ENCODE assay signal across 2 cellular contexts in the genomic region with DNA sequence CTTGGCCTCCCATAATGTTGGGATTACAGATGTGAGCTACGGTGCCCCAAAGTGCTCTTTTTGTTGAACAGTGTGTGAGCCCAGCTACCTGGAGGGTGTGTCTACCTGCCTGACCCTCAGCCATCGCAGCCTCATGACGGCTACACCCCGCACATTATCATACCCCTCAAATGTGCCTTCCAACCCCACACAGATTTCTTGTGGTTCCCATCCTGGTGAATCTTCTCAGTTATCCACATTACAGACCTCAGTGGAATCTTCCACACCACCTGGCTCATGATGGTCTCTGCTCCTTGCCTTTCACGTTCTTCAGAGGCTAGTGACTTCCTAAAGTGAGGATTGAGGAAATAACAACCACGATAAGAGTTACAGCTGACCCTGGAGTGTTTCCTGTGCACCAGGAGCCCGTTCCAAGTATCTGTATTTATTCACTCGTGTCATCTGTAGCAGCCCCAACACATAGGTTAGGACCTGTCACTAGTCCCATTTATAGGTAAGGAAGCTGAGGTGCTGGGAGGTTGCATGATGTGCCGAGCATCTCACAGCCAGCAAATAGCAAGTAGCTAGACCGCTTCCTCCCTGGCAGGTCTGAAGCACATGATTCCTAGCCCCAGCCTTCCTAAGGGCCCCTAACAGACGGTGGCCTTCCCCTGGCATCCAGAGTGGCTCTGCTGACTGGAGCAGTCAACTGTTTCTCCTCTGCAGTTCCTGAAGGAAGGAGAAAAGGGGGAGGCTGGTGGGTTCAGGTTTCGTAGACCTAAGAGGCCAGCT.
TF ChIP-seq lines count a peak whose summit lies in the region.

No MANE protein-coding gene starts in this region.

TF ChIP-seq in H1, 55 proteins besides CTCF, POLR2A, EP300 and RAD21:
- TF ChIP-seq SUZ12 (IDR thresholded peaks at IDR 0.05; ENCODE audit: low read length) (no peak), NANOG (IDR thresholded peaks at IDR 0.05; ENCODE audit: insufficient read depth, low read depth, low read length, poor library complexity, severe bottlenecking) (no peak), POLR2AphosphoS5 (IDR thresholded peaks at IDR 0.05; ENCODE audit: low read depth, low read length) (no peak), EGR1 (IDR thresholded peaks at IDR 0.05; ENCODE audit: borderline replicate concordance, low read depth, low read length) (no peak), SIRT6 (IDR thresholded peaks at IDR 0.05; ENCODE audit: low read length) (no peak), TAF7 (optimal IDR thresholded peaks at IDR 0.05; ENCODE audit: borderline replicate concordance, low read depth, low read length) (no peak)
- TF ChIP-seq, protein P1, sequence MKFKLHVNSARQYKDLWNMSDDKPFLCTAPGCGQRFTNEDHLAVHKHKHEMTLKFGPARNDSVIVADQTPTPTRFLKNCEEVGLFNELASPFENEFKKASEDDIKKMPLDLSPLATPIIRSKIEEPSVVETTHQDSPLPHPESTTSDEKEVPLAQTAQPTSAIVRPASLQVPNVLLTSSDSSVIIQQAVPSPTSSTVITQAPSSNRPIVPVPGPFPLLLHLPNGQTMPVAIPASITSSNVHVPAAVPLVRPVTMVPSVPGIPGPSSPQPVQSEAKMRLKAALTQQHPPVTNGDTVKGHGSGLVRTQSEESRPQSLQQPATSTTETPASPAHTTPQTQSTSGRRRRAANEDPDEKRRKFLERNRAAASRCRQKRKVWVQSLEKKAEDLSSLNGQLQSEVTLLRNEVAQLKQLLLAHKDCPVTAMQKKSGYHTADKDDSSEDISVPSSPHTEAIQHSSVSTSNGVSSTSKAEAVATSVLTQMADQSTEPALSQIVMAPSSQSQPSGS (IDR thresholded peaks at IDR 0.05; ENCODE audit: low read length), result no peak

TF ChIP-seq in GM12891, 5 proteins besides CTCF, POLR2A, EP300 and RAD21:
- TF ChIP-seq PAX5 (IDR thresholded peaks at IDR 0.05; ENCODE audit: insufficient read depth, low read length, severe bottlenecking), result no peak
- TF ChIP-seq POLR2AphosphoS5 (IDR thresholded peaks at IDR 0.05; ENCODE audit: low read depth, low read length), result no peak
- TF ChIP-seq SPI1 (IDR thresholded peaks at IDR 0.05; ENCODE audit: low read depth, low read length), result no peak
- TF ChIP-seq POU2F2 (IDR thresholded peaks at IDR 0.05; ENCODE audit: low read depth, low read length), result no peak
- TF ChIP-seq TAF1 (IDR thresholded peaks at IDR 0.05; ENCODE audit: low read depth, low read length), result no peak
